Comparison of ENCODE assay signal across 12 cellular contexts in the genomic region with DNA sequence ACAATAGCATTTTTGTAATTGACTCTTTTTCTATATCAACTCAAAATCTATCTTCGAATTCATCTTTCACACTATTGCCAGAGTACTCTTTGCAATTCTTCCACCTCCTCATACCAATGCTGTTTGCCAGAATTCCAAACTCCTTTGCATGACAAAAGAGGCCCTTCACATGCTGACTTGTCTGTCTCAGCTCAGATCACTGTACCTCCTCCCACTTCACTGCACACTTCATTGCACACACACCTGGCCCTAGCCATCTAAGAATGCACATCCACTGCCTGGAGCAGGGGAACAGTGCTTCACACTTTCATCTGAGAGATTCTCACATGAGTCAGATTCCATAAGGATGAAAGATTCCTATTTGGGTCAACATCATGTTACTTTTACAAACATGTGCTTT. TPM values are rescaled to one million over a fixed set of nuclear protein-coding genes. Genes with fewer than 3 reads are reported as not detected.
DNase-seq lines count a peak whose midpoint lies in the region; ATAC-seq and TF ChIP-seq lines count a peak whose summit lies in the region.
"Had no signal": no experiment of that assay in that cellular context is flagged by ENCODE, and none has a peak within 500 bp of the region (broad histone marks: within the 10 kb centered on the region; RNA-seq: fewer than 3 reads in every experiment).

No MANE protein-coding gene starts in this region.

- no peaks in the 10 kb centered on the region for H4K20me1 ChIP-seq in mammary epithelial cell (ENCODE audit: insufficient read depth, low read length)

- peaks cover 48% of the 10 kb centered on the region for H3K4me1 Mint-ChIP-seq in WTC11
- H3K4me1 Mint-ChIP-seq in T-cell: no peaks in the 10 kb centered on the region
- H3K4me1 Mint-ChIP-seq: activated naive CD4-positive, alpha-beta T cell treated with anti-CD3 and anti-CD28 coated beads, Interleukin-2, amount 50 U/mL, for 24 hours had no signal

- dilution Hi-C loops in mammary epithelial cell (cut with HindIII; ENCODE audit: low sequenced_read_pairs): no loop called here

- CTCF ChIA-PET in mammary epithelial cell (lab: Charles Lee; ENCODE audit: low non-redundant PET): no interaction called here
- CTCF ChIA-PET in WTC11 (lab: Charles Lee): interaction anchor here (1.5 to 2.1 kb wide), 2 partner anchors 9 to 22 kb away, joined by 7 to 9 read pairs; no protein-coding TSS in a partner anchor
- CTCF ChIA-PET in T-cell (lab: Charles Lee): no interaction called here

- H2AFZ ChIP-seq in mammary epithelial cell (ENCODE audit: low read depth, low read length): no peak overlapping the region
- H2AFZ ChIP-seq: PC-9 had no signal

- ATAC-seq in HG03432 (IDR thresholded peaks at IDR 0.05; ENCODE audit: unreplicated experiment): peak; percentile 84
- peak; percentile 49 for ATAC-seq in WTC11
- ATAC-seq in T-cell (replicated peaks in 1 of 4): no peak
- ATAC-seq: K562 had no signal

- DNase-seq in mammary epithelial cell: peak; percentile 3
- no peak for DNase-seq in breast epithelium (ENCODE audit: low spot score in 2 of 2)
- DNase-seq in WTC11 (ENCODE audit: low spot score): peak; percentile 12
- no peak for DNase-seq in activated CD4-positive, alpha-beta T cell treated with anti-CD3 and anti-CD28 coated beads for 1 hour
- no peak for DNase-seq in T-cell
- DNase-seq in D341Med (ENCODE audit: low spot score): no peak
- no peak for DNase-seq in activated CD8-positive, alpha-beta memory T cell treated with anti-CD3 and anti-CD28 coated beads, Interleukin-2, amount 50 U/mL, for 4 hours
- DNase-seq: ovary, PC-9 had no signal

- no peaks in the 10 kb centered on the region for H3K9me3 Mint-ChIP-seq in WTC11
- no peaks in the 10 kb centered on the region for H3K9me3 Mint-ChIP-seq in T-cell
- H3K9me3 Mint-ChIP-seq: activated naive CD4-positive, alpha-beta T cell treated with anti-CD3 and anti-CD28 coated beads, Interleukin-2, amount 50 U/mL, for 24 hours had no signal

- 8% methylated on average over 1 of the region's 1 CpG for WGBS in mammary epithelial cell (ENCODE audit: low coverage, missing lambda C conversion rate)

- no peak overlapping the region for H3K4me2 ChIP-seq in mammary epithelial cell (ENCODE audit: insufficient read depth, low read depth, low read length)
- H3K4me2 ChIP-seq: PC-9 had no signal

- POLR2A ChIA-PET in WTC11 (lab: Charles Lee) (no interaction called here), T-cell (lab: Charles Lee) (no interaction called here)

- in situ Hi-C loops in mammary epithelial cell (cut with MboI; ENCODE audit: low sequenced_read_pairs in 2 of 2): no loop called here

- H3K4me3 ChIP-seq in mammary epithelial cell (replicated peaks in 1 of 3; ENCODE audit: insufficient read depth in 1 of 3, low read depth in 2 of 3, low read length in 3 of 3) (no peak overlapping the region), breast epithelium (no peak overlapping the region)
- H3K4me3 ChIP-seq: K562, ovary, PC-9 had no signal

- H3K36me3 Mint-ChIP-seq in WTC11: no peaks in the 10 kb centered on the region
- H3K36me3 Mint-ChIP-seq in T-cell: no peaks in the 10 kb centered on the region
- H3K36me3 Mint-ChIP-seq: activated naive CD4-positive, alpha-beta T cell treated with anti-CD3 and anti-CD28 coated beads, Interleukin-2, amount 50 U/mL, for 24 hours had no signal

- no TSS peak for BruUV-seq in mammary epithelial cell (replicated peaks; lab: Mats Ljungman, UMichigan)

- no peaks in the 10 kb centered on the region for H3K4me1 ChIP-seq in mammary epithelial cell (ENCODE audit: insufficient read depth, low read length)
- H3K4me1 ChIP-seq in breast epithelium: no peaks in the 10 kb centered on the region

- H3K36me3 ChIP-seq in mammary epithelial cell (ENCODE audit: insufficient read depth, low read length) (no peaks in the 10 kb centered on the region), breast epithelium (no peaks in the 10 kb centered on the region)
- H3K36me3 ChIP-seq: ovary had no signal

- H3K27ac Mint-ChIP-seq in WTC11 (no peak overlapping the region), T-cell (no peak overlapping the region)
- H3K27ac Mint-ChIP-seq: activated naive CD4-positive, alpha-beta T cell treated with anti-CD3 and anti-CD28 coated beads, Interleukin-2, amount 50 U/mL, for 24 hours had no signal

- TF ChIP-seq POLR2A in breast epithelium (IDR thresholded peaks at IDR 0.05): no peak

- no peak overlapping the region for H3K9ac ChIP-seq in mammary epithelial cell (ENCODE audit: insufficient read depth, low read length)

- no peaks in the 10 kb centered on the region for H3K27me3 Mint-ChIP-seq in WTC11 (ENCODE audit: low read depth)
- peaks cover 1 to 5% of the 10 kb centered on the region in 2 donors for H3K27me3 Mint-ChIP-seq in T-cell
- H3K27me3 Mint-ChIP-seq: activated naive CD4-positive, alpha-beta T cell treated with anti-CD3 and anti-CD28 coated beads, Interleukin-2, amount 50 U/mL, for 24 hours had no signal

- H3K4me3 Mint-ChIP-seq in WTC11 (no peak overlapping the region), T-cell (no peak overlapping the region)
- H3K4me3 Mint-ChIP-seq: activated naive CD4-positive, alpha-beta T cell treated with anti-CD3 and anti-CD28 coated beads, Interleukin-2, amount 50 U/mL, for 24 hours had no signal

- H3K9me3 ChIP-seq in mammary epithelial cell (replicated peaks; ENCODE audit: insufficient read depth, low read length): no peaks in the 10 kb centered on the region
- no peaks in the 10 kb centered on the region for H3K9me3 ChIP-seq in breast epithelium
- H3K9me3 ChIP-seq: ovary had no signal

- intact Hi-C loops in mammary epithelial cell (cut with micrococcal nuclease): no loop called here
- intact Hi-C loops in breast epithelium (cut with DNase I; ENCODE audit: low total_unique reads): no loop called here

- H3K27me3 ChIP-seq in mammary epithelial cell (ENCODE audit: insufficient read depth, low read length) (no peaks in the 10 kb centered on the region), breast epithelium (no peaks in the 10 kb centered on the region)
- H3K27me3 ChIP-seq: ovary had no signal

- no peaks in the 10 kb centered on the region for H3K79me2 ChIP-seq in mammary epithelial cell (ENCODE audit: insufficient read depth, low read length)

- H3K27ac ChIP-seq in mammary epithelial cell (ENCODE audit: insufficient read depth, low read depth, low read length) (no peak overlapping the region), breast epithelium (no peak overlapping the region)
- H3K27ac ChIP-seq: ovary, PC-9 had no signal

- no peak for TF ChIP-seq CTCF in mammary epithelial cell (conservative IDR thresholded peaks at IDR 0.05 in 1 of 2, IDR thresholded peaks at IDR 0.05 in 1 of 2; ENCODE audit: extremely low read depth in 1 of 2, insufficient read depth in 1 of 2, low read depth in 1 of 2, low read length in 2 of 2)
- TF ChIP-seq CTCF in breast epithelium (IDR thresholded peaks at IDR 0.05): no peak
- no peak for TF ChIP-seq CTCF in WTC11 (IDR thresholded peaks at IDR 0.05)

TF ChIP-seq in WTC11, 78 proteins besides CTCF, POLR2A, EP300 and RAD21 (continues in another document):
- TF ChIP-seq, protein P1, sequence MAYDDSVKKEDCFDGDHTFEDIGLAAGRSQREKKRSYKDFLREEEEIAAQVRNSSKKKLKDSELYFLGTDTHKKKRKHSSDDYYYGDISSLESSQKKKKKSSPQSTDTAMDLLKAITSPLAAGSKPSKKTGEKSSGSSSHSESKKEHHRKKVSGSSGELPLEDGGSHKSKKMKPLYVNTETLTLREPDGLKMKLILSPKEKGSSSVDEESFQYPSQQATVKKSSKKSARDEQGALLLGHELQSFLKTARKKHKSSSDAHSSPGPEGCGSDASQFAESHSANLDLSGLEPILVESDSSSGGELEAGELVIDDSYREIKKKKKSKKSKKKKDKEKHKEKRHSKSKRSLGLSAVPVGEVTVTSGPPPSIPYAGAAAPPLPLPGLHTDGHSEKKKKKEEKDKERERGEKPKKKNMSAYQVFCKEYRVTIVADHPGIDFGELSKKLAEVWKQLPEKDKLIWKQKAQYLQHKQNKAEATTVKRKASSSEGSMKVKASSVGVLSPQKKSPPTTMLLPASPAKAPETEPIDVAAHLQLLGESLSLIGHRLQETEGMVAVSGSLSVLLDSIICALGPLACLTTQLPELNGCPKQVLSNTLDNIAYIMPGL (CRISPR knock-in tag; IDR thresholded peaks at IDR 0.05): no peak
- TF ChIP-seq, protein P2, sequence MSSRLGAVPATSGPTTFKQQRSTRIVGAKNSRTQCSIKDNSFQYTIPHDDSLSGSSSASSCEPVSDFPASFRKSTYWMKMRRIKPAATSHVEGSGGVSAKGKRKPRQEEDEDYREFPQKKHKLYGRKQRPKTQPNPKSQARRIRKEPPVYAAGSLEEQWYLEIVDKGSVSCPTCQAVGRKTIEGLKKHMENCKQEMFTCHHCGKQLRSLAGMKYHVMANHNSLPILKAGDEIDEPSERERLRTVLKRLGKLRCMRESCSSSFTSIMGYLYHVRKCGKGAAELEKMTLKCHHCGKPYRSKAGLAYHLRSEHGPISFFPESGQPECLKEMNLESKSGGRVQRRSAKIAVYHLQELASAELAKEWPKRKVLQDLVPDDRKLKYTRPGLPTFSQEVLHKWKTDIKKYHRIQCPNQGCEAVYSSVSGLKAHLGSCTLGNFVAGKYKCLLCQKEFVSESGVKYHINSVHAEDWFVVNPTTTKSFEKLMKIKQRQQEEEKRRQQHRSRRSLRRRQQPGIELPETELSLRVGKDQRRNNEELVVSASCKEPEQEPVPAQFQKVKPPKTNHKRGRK (CRISPR knock-in tag; IDR thresholded peaks at IDR 0.05; ENCODE audit: borderline replicate concordance): no peak

RNA-seq across cellular contexts. Expression of a gene that starts 56.5 kb away (rescaled TPM):
- total RNA-seq in mammary epithelial cell: 10 to 100 TPM in 1 of 2 donors, 1 to 10 TPM in 1; 7.9 to 19.0 TPM
- polyA plus RNA-seq in mammary epithelial cell: 2.6 TPM
- polyA minus RNA-seq in mammary epithelial cell: 1.6 TPM
- total RNA-seq in breast epithelium: 10 to 100 TPM; 14.4 to 27.5 (median 24.9) TPM
- 31.3 to 47.0 TPM (median 32.5 TPM) in 3 replicates for total RNA-seq in WTC11 (2021)
- total RNA-seq in T-cell: 1 to 10 TPM in 2 of 5 donors, under 1 TPM in 2, not detected in 1; 0.47 to 1.4 (median 0.86) TPM
- total RNA-seq: K562 had no signal
- polyA plus RNA-seq: K562 had no signal

Comparison
In these comparisons a context has a peak if more than half of its experiments do, and no peak if none do; other contexts are left out.
1. DNase-seq: peak in mammary epithelial cell (single experiment) and WTC11 (single experiment); none in breast epithelium (0 of 2), activated CD4-positive, alpha-beta T cell treated with anti-CD3 and anti-CD28 coated beads for 1 hour (single experiment), T-cell (0 of 34), D341Med (single experiment) and activated CD8-positive, alpha-beta memory T cell treated with anti-CD3 and anti-CD28 coated beads, Interleukin-2, amount 50 U/mL, for 4 hours (single experiment).
2. ATAC-seq: peak in HG03432 (single experiment) and WTC11 (single experiment); none in T-cell (0 of 4).